Comparison of ENCODE assay signal across 1 cellular context in genomic region chr7:131110294-131111080, GRCh38.
TF ChIP-seq lines count a peak whose summit lies in the region.

No MANE protein-coding gene starts in this region.

TF ChIP-seq in HepG2, 621 proteins besides CTCF, POLR2A, EP300 and RAD21 (continued from another document):
- TF ChIP-seq ZBTB1 (CRISPR knock-in tag; IDR thresholded peaks at IDR 0.05; ENCODE audit: borderline replicate concordance) (no peak), ZNF329 (CRISPR knock-in tag; IDR thresholded peaks at IDR 0.05; ENCODE audit: low read depth) (no peak), CSRNP2 (CRISPR knock-in tag; conservative IDR thresholded peaks at IDR 0.05; ENCODE audit: low read depth) (no peak), ZNF280B (CRISPR knock-in tag; IDR thresholded peaks at IDR 0.05; ENCODE audit: borderline replicate concordance) (no peak), ZNF282 (IDR thresholded peaks at IDR 0.05; ENCODE audit: partially characterized antibody) (no peak), ZNF501 (CRISPR knock-in tag; IDR thresholded peaks at IDR 0.05) (0 out of 2 replicates have a peak, but pooled peaks have one; percentile 18), IRF9 (CRISPR knock-in tag; IDR thresholded peaks at IDR 0.05; ENCODE audit: borderline replicate concordance) (peak; percentile 25; the same call in 1 of the 2 replicates), PPARG (CRISPR knock-in tag; conservative IDR thresholded peaks at IDR 0.05) (no peak), ZNF772 (CRISPR knock-in tag; IDR thresholded peaks at IDR 0.05) (0 out of 2 replicates have a peak, but pooled peaks have one; percentile 52), NFATC3 (CRISPR knock-in tag; IDR thresholded peaks at IDR 0.05) (0 out of 2 replicates have a peak, but pooled peaks have one; percentile 18), ZNF792 (CRISPR knock-in tag; IDR thresholded peaks at IDR 0.05) (no peak), KDM3A (CRISPR knock-in tag; IDR thresholded peaks at IDR 0.05; ENCODE audit: low read depth) (no peak), PRDM10 (CRISPR knock-in tag; IDR thresholded peaks at IDR 0.05; ENCODE audit: low read depth) (no peak)
